ENCODE assay signal across 19 cellular contexts in genomic region chr6:24888967-24889366, GRCh38. TPM values are rescaled to one million over a fixed set of nuclear protein-coding genes. Genes with fewer than 3 reads are reported as not detected.
DNase-seq lines count a peak whose midpoint lies in the region; ATAC-seq and TF ChIP-seq lines count a peak whose summit lies in the region.
"Had no signal": no experiment of that assay in that cellular context is flagged by ENCODE, and none has a peak within 500 bp of the region (broad histone marks: within the 10 kb centered on the region; RNA-seq: fewer than 3 reads in every experiment).

No MANE protein-coding gene starts in this region.

- no peaks in the 10 kb centered on the region for H3K27me3 Mint-ChIP-seq in CD8-positive, alpha-beta memory T cell
- no peaks in the 10 kb centered on the region for H3K27me3 Mint-ChIP-seq in effector memory CD8-positive, alpha-beta T cell

- H2AFZ ChIP-seq in OCI-LY7 (ENCODE audit: low read length), result peak overlapping the region; percentile 49; the same call in 1 of the 2 replicates

- TF ChIP-seq CTCF in OCI-LY7 (conservative IDR thresholded peaks at IDR 0.05; ENCODE audit: low read length), result peak; percentile 57

- H3K4me2 ChIP-seq in BLaER1 (peak overlapping the region; percentile 17; the same call in 1 of the 2 replicates), OCI-LY7 (ENCODE audit: low read length) (peak overlapping the region; percentile 70)

- H3K27ac Mint-ChIP-seq in CD8-positive, alpha-beta memory T cell, result peak overlapping the region; percentile 52 to 95 (median 78)
- peak overlapping the region; percentile 64 to 73 for H3K27ac Mint-ChIP-seq in effector memory CD8-positive, alpha-beta T cell

- no peaks in the 10 kb centered on the region for H3K9me2 ChIP-seq in OCI-LY7 (ENCODE audit: insufficient read depth, low read length)

- H3K4me1 ChIP-seq in BLaER1 (peaks cover 65% of the 10 kb centered on the region), OCI-LY7 (ENCODE audit: insufficient read depth, low read length, poor library complexity, severe bottlenecking) (peaks cover 99% of the 10 kb centered on the region)
- H3K4me1 ChIP-seq in CD8-positive, alpha-beta memory T cell (ENCODE audit: insufficient read depth, low read length), result peaks cover 86% of the 10 kb centered on the region
- H3K4me1 ChIP-seq: tibial artery had no signal

- H3K36me3 Mint-ChIP-seq in CD8-positive, alpha-beta memory T cell, result peaks cover 0 to 68% (median 25%) of the 10 kb centered on the region in 3 donors
- H3K36me3 Mint-ChIP-seq in effector memory CD8-positive, alpha-beta T cell (ENCODE audit: insufficient read depth), result peaks cover 47% of the 10 kb centered on the region

- H3K79me2 ChIP-seq in OCI-LY7 (ENCODE audit: insufficient read depth, low read depth, low read length), result peaks cover 64% of the 10 kb centered on the region; the same call in 1 of the 2 replicates

- no peak overlapping the region for H3K27ac ChIP-seq in BLaER1
- H3K27ac ChIP-seq in CD8-positive, alpha-beta memory T cell (ENCODE audit: low read depth, low read length), result no peak overlapping the region
- peak overlapping the region; percentile 83 for H3K27ac ChIP-seq in OCI-LY7 (ENCODE audit: low read depth, low read length, poor library complexity, severe bottlenecking)
- H3K27ac ChIP-seq: sigmoid colon, tibial artery had no signal

- no peak for DNase-seq in CD8-positive, alpha-beta memory T cell
- DNase-seq in OCI-LY7 (ENCODE audit: low spot score), result peak; percentile 69
- DNase-seq in effector memory CD8-positive, alpha-beta T cell, result no peak
- DNase-seq in AG20443 (ENCODE audit: low spot score), result no peak
- DNase-seq in hippocampal formation (lab: John Stamatoyannopoulos, UW), result no peak
- DNase-seq in erythroblast (lab: John Stamatoyannopoulos, UW), result no peak
- DNase-seq: activated CD4-positive, alpha-beta T cell treated with anti-CD3 and anti-CD28 coated beads, Interleukin-2, amount 50 U/mL, for 1 hour; activated effector memory CD4-positive, alpha-beta T cell treated with Interleukin-2 at 50 U/mL for 16 hours; head of caudate nucleus; islet precursor cell; NCI-H2107; nucleus accumbens; Right ventricle myocardium superior; sigmoid colon; T-helper 9 cell; tibial artery had no signal

- H3K36me3 ChIP-seq in BLaER1 (peaks cover 6% of the 10 kb centered on the region; the same call in 1 of the 2 replicates), OCI-LY7 (ENCODE audit: insufficient read depth, low read length) (no peaks in the 10 kb centered on the region)
- peaks cover 11% of the 10 kb centered on the region for H3K36me3 ChIP-seq in CD8-positive, alpha-beta memory T cell (ENCODE audit: insufficient read depth, low read length)
- H3K36me3 ChIP-seq: HAP-1, sigmoid colon, tibial artery had no signal

- H3K9me3 Mint-ChIP-seq in CD8-positive, alpha-beta memory T cell, result no peaks in the 10 kb centered on the region
- no peaks in the 10 kb centered on the region for H3K9me3 Mint-ChIP-seq in effector memory CD8-positive, alpha-beta T cell

- H3K9ac ChIP-seq in BLaER1, result no peak overlapping the region

- H3K4me3 ChIP-seq in BLaER1 (no peak overlapping the region), OCI-LY7 (ENCODE audit: low read depth, low read length, poor library complexity, severe bottlenecking) (peak overlapping the region; percentile 26)
- H3K4me3 ChIP-seq in CD8-positive, alpha-beta memory T cell (ENCODE audit: low read length), result no peak overlapping the region
- H3K4me3 ChIP-seq: HAP-1, sigmoid colon, tibial artery had no signal

- BruUV-seq in OCI-LY7 (replicated peaks; lab: Mats Ljungman, UMichigan), result no TSS peak

- H3K4me3 Mint-ChIP-seq in CD8-positive, alpha-beta memory T cell, result peak overlapping the region in 5 of 7 donors; percentile 16 to 62 (median 27)
- H3K4me3 Mint-ChIP-seq in effector memory CD8-positive, alpha-beta T cell, result peak overlapping the region; percentile 19 to 51

- H4K20me1 ChIP-seq in BLaER1, result no peaks in the 10 kb centered on the region
- no peaks in the 10 kb centered on the region for H4K20me1 ChIP-seq in OCI-LY7 (ENCODE audit: insufficient read depth, low read length)

- TF ChIP-seq POLR2A in erythroblast (IDR thresholded peaks at IDR 0.05; ENCODE audit: low read length), result no peak

- CTCF ChIA-PET in CD8-positive, alpha-beta memory T cell (lab: Charles Lee), result interaction anchor here (0.8 to 3.9 kb wide), 12 partner anchors 9 to 182 kb away, joined by 3 to 16 read pairs (median 4); no protein-coding TSS in a partner anchor
- CTCF ChIA-PET in OCI-LY7 (lab: Charles Lee; ENCODE audit: unreplicated experiment), result interaction anchor here (0.6 to 2.0 kb wide), 7 partner anchors 10 to 125 kb away, joined by 3 to 11 read pairs (median 4); no protein-coding TSS in a partner anchor

- POLR2A ChIA-PET in CD8-positive, alpha-beta memory T cell (lab: Charles Lee), result interaction anchor here (1.3 kb wide), 1 partner anchor 21 kb away, joined by 4 read pairs; no protein-coding TSS in a partner anchor
- POLR2A ChIA-PET in OCI-LY7 (lab: Charles Lee), result interaction anchor here (0.6 to 3.6 kb wide), 17 partner anchors 9 to 1143 kb away, joined by 3 to 54 read pairs (median 5); a partner anchor contains a TSS

- peak; percentile 36 for ATAC-seq in effector memory CD8-positive, alpha-beta T cell (replicated peaks)
- no peak for ATAC-seq in GM18861 (IDR thresholded peaks at IDR 0.05; ENCODE audit: unreplicated experiment)

- peaks cover 84 to 98% (median 96%) of the 10 kb centered on the region in 3 donors for H3K4me1 Mint-ChIP-seq in CD8-positive, alpha-beta memory T cell
- H3K4me1 Mint-ChIP-seq in effector memory CD8-positive, alpha-beta T cell (ENCODE audit: low read depth in 2 of 2), result peaks cover 59 to 77% of the 10 kb centered on the region in 2 donors

- no peaks in the 10 kb centered on the region for H3K27me3 ChIP-seq in BLaER1
- no peaks in the 10 kb centered on the region for H3K27me3 ChIP-seq in CD8-positive, alpha-beta memory T cell (ENCODE audit: insufficient read depth, low read length, poor library complexity, severe bottlenecking)
- H3K27me3 ChIP-seq: sigmoid colon, tibial artery had no signal

- H3K9me3 ChIP-seq in BLaER1 (no peaks in the 10 kb centered on the region), OCI-LY7 (ENCODE audit: low read length) (no peaks in the 10 kb centered on the region)
- H3K9me3 ChIP-seq in CD8-positive, alpha-beta memory T cell (ENCODE audit: low read length), result no peaks in the 10 kb centered on the region
- H3K9me3 ChIP-seq: HAP-1, sigmoid colon, tibial artery had no signal

- intact Hi-C loops in OCI-LY7 (cut with micrococcal nuclease; ENCODE audit: unreplicated experiment), result loop anchor here (10.0 kb wide), 1 partner anchor 394 kb away; the partner anchor contains the start of gene ALDH5A1

RNA-seq across cellular contexts. Expression of gene RIPOR2, which starts 46.8 kb away (rescaled TPM):
- 10 to 100 TPM; 54.4 to 58.2 TPM for total RNA-seq in CD8-positive, alpha-beta memory T cell
- polyA plus RNA-seq in CD8-positive, alpha-beta memory T cell, result 427 TPM
- total RNA-seq in OCI-LY7 (2014; rRNA removed; shearing (Covaris generic)), result 18.0 and 18.7 TPM in 2 replicates
- 28.5 and 28.9 TPM in 2 replicates for total RNA-seq in OCI-LY7 (2022)
